8 cellular contexts compared by ENCODE assay signal in genomic region chr3:160638184-160638583, GRCh38. TPM values are rescaled to one million over a fixed set of nuclear protein-coding genes. Genes with fewer than 3 reads are reported as not detected.
"Had no signal": no experiment of that assay in that cellular context is flagged by ENCODE, and none has a peak within 500 bp of the region (broad histone marks: within the 10 kb centered on the region; RNA-seq: fewer than 3 reads in every experiment).

No MANE protein-coding gene starts in this region.

- H3K4me1 Mint-ChIP-seq: IgD-negative memory B cell had no signal

- DNase-seq: GM23248, GOT3, H9, HCEC 1CT, KG1 had no signal

- H3K36me3 Mint-ChIP-seq: IgD-negative memory B cell had no signal

- H3K27ac Mint-ChIP-seq: H9, IgD-negative memory B cell had no signal

- FAIRE-seq: H54 had no signal

- H3K4me3 Mint-ChIP-seq: H9, IgD-negative memory B cell had no signal

- H3K9me3 Mint-ChIP-seq: H9, IgD-negative memory B cell had no signal

- H3K9ac ChIP-seq: GM23248 had no signal

- H2AFZ ChIP-seq: GM23248 had no signal

- H3K4me3 ChIP-seq: GM23248 had no signal

- H3K27ac ChIP-seq: GM23248, HL-60 had no signal

RNA-seq across cellular contexts. Expression of gene ARL14, which starts 38.8 kb away (rescaled TPM):
- total RNA-seq: GM23248, H9 had no signal
- polyA plus RNA-seq: GM23248 had no signal
